In genomic region chr1:201546093-201546492, GRCh38 we compare ENCODE assay signal across 10 cellular contexts. TPM values are rescaled to one million over a fixed set of nuclear protein-coding genes. Genes with fewer than 3 reads are reported as not detected.
DNase-seq lines count a peak whose midpoint lies in the region; ATAC-seq and TF ChIP-seq lines count a peak whose summit lies in the region.
"Had no signal": no experiment of that assay in that cellular context is flagged by ENCODE, and none has a peak within 500 bp of the region (broad histone marks: within the 10 kb centered on the region; RNA-seq: fewer than 3 reads in every experiment).

No MANE protein-coding gene starts in this region.

- peak overlapping the region; percentile 39 for H3K27ac Mint-ChIP-seq in MCF 10A (ENCODE audit: low read depth, unreplicated experiment)
- no peak overlapping the region for H3K27ac Mint-ChIP-seq in type B pancreatic cell
- H3K27ac Mint-ChIP-seq: activated B cell treated with CpG ODN at 0.5 μM for 24 hours; CD4-positive, alpha-beta T cell had no signal

- H3K79me2 ChIP-seq in mammary epithelial cell (ENCODE audit: insufficient read depth, low read length), result no peaks in the 10 kb centered on the region

- intact Hi-C loops in MCF 10A (cut with micrococcal nuclease) (no loop called here), mammary epithelial cell (cut with micrococcal nuclease) (no loop called here)

- no peaks in the 10 kb centered on the region for H4K20me1 ChIP-seq in mammary epithelial cell (ENCODE audit: insufficient read depth, low read length)

- no peak overlapping the region for H3K4me2 ChIP-seq in mammary epithelial cell (ENCODE audit: insufficient read depth, low read depth, low read length)

- dilution Hi-C loops in mammary epithelial cell (cut with HindIII; ENCODE audit: low sequenced_read_pairs), result no loop called here

- no peaks in the 10 kb centered on the region for H3K4me1 Mint-ChIP-seq in MCF 10A (ENCODE audit: insufficient read depth, unreplicated experiment)
- H3K4me1 Mint-ChIP-seq in type B pancreatic cell (ENCODE audit: unreplicated experiment), result peaks cover 4% of the 10 kb centered on the region

- H3K27me3 ChIP-seq in mammary epithelial cell (ENCODE audit: insufficient read depth, low read length) (no peaks in the 10 kb centered on the region), foreskin keratinocyte (peaks cover 6% of the 10 kb centered on the region)

- H3K9ac ChIP-seq in mammary epithelial cell (ENCODE audit: insufficient read depth, low read length), result no peak overlapping the region

- no peak overlapping the region for H2AFZ ChIP-seq in mammary epithelial cell (ENCODE audit: low read depth, low read length)

- H3K4me3 Mint-ChIP-seq in MCF 10A (ENCODE audit: unreplicated experiment) (no peak overlapping the region), type B pancreatic cell (no peak overlapping the region)
- H3K4me3 Mint-ChIP-seq: activated B cell treated with CpG ODN at 0.5 μM for 24 hours; CD4-positive, alpha-beta T cell had no signal

- ATAC-seq in foreskin keratinocyte (no peak), GM18502 (IDR thresholded peaks at IDR 0.05; ENCODE audit: poor library complexity, unreplicated experiment) (no peak), GM18870 (IDR thresholded peaks at IDR 0.05; ENCODE audit: unreplicated experiment) (no peak)

- no peaks in the 10 kb centered on the region for H3K9me3 ChIP-seq in mammary epithelial cell (replicated peaks; ENCODE audit: insufficient read depth, low read length)

- BruUV-seq in MCF 10A (replicated peaks; lab: Mats Ljungman, UMichigan), result no TSS peak
- BruUV-seq in mammary epithelial cell (replicated peaks; lab: Mats Ljungman, UMichigan), result no TSS peak

- no peaks in the 10 kb centered on the region for H3K9me3 Mint-ChIP-seq in MCF 10A (ENCODE audit: unreplicated experiment)
- H3K9me3 Mint-ChIP-seq in type B pancreatic cell, result no peaks in the 10 kb centered on the region
- H3K9me3 Mint-ChIP-seq: CD4-positive, alpha-beta T cell had no signal

- in situ Hi-C loops in mammary epithelial cell (cut with MboI; ENCODE audit: low sequenced_read_pairs in 2 of 2), result no loop called here

- H3K27ac ChIP-seq in mammary epithelial cell (ENCODE audit: insufficient read depth, low read depth, low read length), result no peak overlapping the region
- no peak overlapping the region for H3K27ac ChIP-seq in foreskin keratinocyte

- no peaks in the 10 kb centered on the region for H3K4me1 ChIP-seq in mammary epithelial cell (ENCODE audit: insufficient read depth, low read length)
- H3K4me1 ChIP-seq in foreskin keratinocyte, result peaks cover 4% of the 10 kb centered on the region

- H3K27me3 Mint-ChIP-seq in MCF 10A (ENCODE audit: insufficient read depth, unreplicated experiment) (no peaks in the 10 kb centered on the region), type B pancreatic cell (peaks cover 3% of the 10 kb centered on the region)

- TF ChIP-seq CTCF in MCF 10A (IDR thresholded peaks at IDR 0.05; ENCODE audit: unreplicated experiment), result peak; percentile 5
- TF ChIP-seq CTCF in mammary epithelial cell (conservative IDR thresholded peaks at IDR 0.05 in 1 of 2, IDR thresholded peaks at IDR 0.05 in 1 of 2; ENCODE audit: extremely low read depth in 1 of 2, insufficient read depth in 1 of 2, low read depth in 1 of 2, low read length in 2 of 2), result no peak
- TF ChIP-seq CTCF in foreskin keratinocyte (conservative IDR thresholded peaks at IDR 0.05), result peak; percentile 20
- TF ChIP-seq CTCF in type B pancreatic cell (conservative IDR thresholded peaks at IDR 0.05), result peak; percentile 12

- DNase-seq in MCF 10A (ENCODE audit: unreplicated experiment) (no peak), mammary epithelial cell (no peak), NCI-H526 treated with DMSO at 0.1 percent for 48 hours (lab: John Stamatoyannopoulos, UW) (peak; percentile 65), foreskin keratinocyte (no peak), type B pancreatic cell (ENCODE audit: extremely low spot score, unreplicated experiment) (no peak), NCI-H1417 treated with DMSO at 0.1 percent for 48 hours (lab: John Stamatoyannopoulos, UW) (no peak)
- DNase-seq: activated B cell treated with CpG ODN at 0.5 μM for 24 hours; CD4-positive, alpha-beta T cell had no signal

- POLR2A ChIA-PET in MCF 10A (lab: Yijun Ruan, JAX), result interaction anchor here (1.2 kb wide), 1 partner anchor 9 kb away, joined by 3 read pairs; no protein-coding TSS in a partner anchor

- H3K36me3 ChIP-seq in mammary epithelial cell (ENCODE audit: insufficient read depth, low read length), result no peaks in the 10 kb centered on the region

- no peak overlapping the region for H3K4me3 ChIP-seq in mammary epithelial cell (replicated peaks in 1 of 3; ENCODE audit: insufficient read depth in 1 of 3, low read depth in 2 of 3, low read length in 3 of 3)

- no peaks in the 10 kb centered on the region for H3K36me3 Mint-ChIP-seq in MCF 10A (ENCODE audit: insufficient read depth, unreplicated experiment)
- H3K36me3 Mint-ChIP-seq in type B pancreatic cell, result no peaks in the 10 kb centered on the region

- CTCF ChIA-PET in MCF 10A (lab: Yijun Ruan, JAX) (interaction anchor here (0.5 to 4.2 kb wide), 8 partner anchors 9 to 422 kb away, joined by 3 to 38 read pairs (median 4); no protein-coding TSS in a partner anchor), mammary epithelial cell (lab: Charles Lee; ENCODE audit: low non-redundant PET) (no interaction called here)

- 88% methylated on average over 9 of the region's 9 CpGs for WGBS in mammary epithelial cell (ENCODE audit: low coverage, missing lambda C conversion rate)

RNA-seq across cellular contexts. Expression of gene NAV1, which starts 7.2 kb away (rescaled TPM):
- total RNA-seq in MCF 10A (2022) (31.4 and 34.9 TPM in 2 replicates), mammary epithelial cell (10 to 100 TPM; 24.3 to 94.2 TPM), foreskin keratinocyte (46.1 and 50.4 TPM in 2 replicates), type B pancreatic cell (ENCODE audit: low replicate concordance) (38.1 and 44.9 TPM in 2 replicates)
- polyA plus RNA-seq in mammary epithelial cell (48.9 TPM), foreskin keratinocyte (8.8 and 12.3 TPM in 2 replicates)
- polyA minus RNA-seq in mammary epithelial cell, result 177 TPM

RNA-seq across cellular contexts. Expression of gene CSRP1, which starts 39.2 kb away (rescaled TPM):
- total RNA-seq in MCF 10A (2022) (263 and 358 TPM in 2 replicates), mammary epithelial cell (100 to 1,000 TPM; 145 to 609 TPM), foreskin keratinocyte (176 and 188 TPM in 2 replicates), type B pancreatic cell (ENCODE audit: low replicate concordance) (7.3 and 139 TPM in 2 replicates)
- polyA plus RNA-seq in mammary epithelial cell (231 TPM), foreskin keratinocyte (193 and 199 TPM in 2 replicates)
- 209 TPM for polyA minus RNA-seq in mammary epithelial cell

Comparison
In these comparisons a context has a peak if more than half of its experiments do, and no peak if none do; other contexts are left out.
1. CTCF ChIP-seq: peak in MCF 10A (single experiment), foreskin keratinocyte (single experiment) and type B pancreatic cell (single experiment); none in mammary epithelial cell (0 of 2).